Comparison of ENCODE assay signal across 8 cellular contexts in the genomic region with DNA sequence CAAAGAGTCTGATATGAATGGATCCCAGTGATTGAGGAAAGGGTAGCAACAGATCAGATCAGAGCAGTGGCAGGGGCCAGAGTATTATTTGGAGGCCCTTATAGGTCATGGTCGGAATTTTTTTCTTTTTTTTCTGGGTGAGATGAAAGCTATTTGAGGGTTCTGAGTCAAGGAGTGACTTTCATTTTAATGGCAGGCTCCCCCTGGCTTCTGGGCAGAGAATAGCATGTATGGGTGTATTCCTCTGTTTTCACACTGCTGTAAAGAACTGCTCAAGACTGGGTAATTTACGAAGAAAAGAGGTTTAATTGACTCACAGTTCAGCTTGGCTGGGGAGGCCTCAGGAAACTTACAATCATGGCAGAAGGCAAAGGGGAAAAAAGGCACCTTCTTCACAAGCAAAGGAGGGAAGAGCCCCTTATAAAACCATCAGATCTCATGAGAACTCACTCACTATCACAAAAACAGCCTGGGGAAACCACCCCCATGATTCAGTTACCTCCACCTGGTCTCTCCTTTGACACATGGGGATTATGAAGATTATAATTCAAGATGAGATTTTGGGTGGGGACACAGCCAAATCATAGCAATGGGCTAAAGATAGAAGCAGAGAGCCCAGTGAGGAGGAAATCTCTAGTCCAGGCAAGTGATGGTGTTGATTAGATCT. TPM values are rescaled to one million over a fixed set of nuclear protein-coding genes. Genes with fewer than 3 reads are reported as not detected.
DNase-seq lines count a peak whose midpoint lies in the region; ATAC-seq, FAIRE-seq and TF ChIP-seq lines count a peak whose summit lies in the region.

No MANE protein-coding gene starts in this region.

- dilution Hi-C loops in endothelial cell of umbilical vein (cut with MboI; ENCODE audit: extremely low pct_ligation_motif_present, low sequenced_read_pairs), result no loop called here

- H2AFZ ChIP-seq in endothelial cell of umbilical vein (ENCODE audit: low read depth, low read length), result no peak overlapping the region

- peak overlapping the region; percentile 34 to 68 (median 44) for H3K27ac Mint-ChIP-seq in CD4-positive, CD25-positive, alpha-beta regulatory T cell
- no peak overlapping the region for H3K27ac Mint-ChIP-seq in WTC11

- CTCF ChIA-PET in WTC11 (lab: Charles Lee), result interaction anchor here (0.6 to 1.9 kb wide), 33 partner anchors 10 to 540 kb away, joined by 3 to 20 read pairs (median 4); partner anchors contain the start of genes DKKL1, KASH5, SLC17A7 and TEAD2
- CTCF ChIA-PET in endothelial cell of umbilical vein (lab: Charles Lee), result interaction anchor here (0.6 to 1.4 kb wide), 21 partner anchors 10 to 112 kb away, joined by 3 to 15 read pairs (median 3); partner anchors contain the start of gene TEAD2

- H3K4me2 ChIP-seq in endothelial cell of umbilical vein (ENCODE audit: insufficient read depth, low read length), result no peak overlapping the region

- peaks cover 13% of the 10 kb centered on the region for H3K4me1 ChIP-seq in CD4-positive, CD25-positive, alpha-beta regulatory T cell (ENCODE audit: control insufficient read depth, insufficient read depth, low read length, poor library complexity, severe bottlenecking)
- H3K4me1 ChIP-seq in endothelial cell of umbilical vein (ENCODE audit: control insufficient read depth, extremely low read depth, insufficient read depth, low read length), result no peaks in the 10 kb centered on the region

- H3K36me3 ChIP-seq in CD4-positive, CD25-positive, alpha-beta regulatory T cell (ENCODE audit: control insufficient read depth, insufficient read depth, low read length), result no peaks in the 10 kb centered on the region
- no peaks in the 10 kb centered on the region for H3K36me3 ChIP-seq in endothelial cell of umbilical vein (ENCODE audit: control insufficient read depth in 2 of 2, extremely low read depth in 1 of 2, insufficient read depth in 2 of 2, low read length in 2 of 2)

- H3K79me2 ChIP-seq in endothelial cell of umbilical vein (ENCODE audit: control insufficient read depth, insufficient read depth, low read length), result no peaks in the 10 kb centered on the region

- H3K27me3 Mint-ChIP-seq in CD4-positive, CD25-positive, alpha-beta regulatory T cell, result no peaks in the 10 kb centered on the region
- H3K27me3 Mint-ChIP-seq in WTC11 (ENCODE audit: low read depth), result peaks cover 22% of the 10 kb centered on the region

- no peak overlapping the region for H3K27ac ChIP-seq in CD4-positive, CD25-positive, alpha-beta regulatory T cell (ENCODE audit: insufficient read depth, low read length, poor library complexity, severe bottlenecking)
- H3K27ac ChIP-seq in endothelial cell of umbilical vein (ENCODE audit: insufficient read depth, low read depth, low read length), result no peak overlapping the region

- TF ChIP-seq POLR2A in endothelial cell of umbilical vein (IDR thresholded peaks at IDR 0.05; ENCODE audit: low read depth, low read length), result no peak

- ATAC-seq in CD4-positive, CD25-positive, alpha-beta regulatory T cell (ENCODE audit: low read depth in 2 of 2), result no peak
- ATAC-seq in WTC11, result peak; percentile 79
- no peak for ATAC-seq in GM18868 (IDR thresholded peaks at IDR 0.05; ENCODE audit: unreplicated experiment)

- H3K4me1 Mint-ChIP-seq in CD4-positive, CD25-positive, alpha-beta regulatory T cell, result peaks cover 19 to 49% (median 37%) of the 10 kb centered on the region in 4 donors
- peaks cover 2% of the 10 kb centered on the region; the same call in 1 of the 2 replicates for H3K4me1 Mint-ChIP-seq in WTC11

- intact Hi-C loops in endothelial cell of umbilical vein (cut with micrococcal nuclease), result loop anchor here (1.0 kb wide), 1 partner anchor 102 kb away; no protein-coding TSS in a partner anchor

- POLR2A ChIA-PET in WTC11 (lab: Charles Lee), result interaction anchor here (0.5 kb wide), 1 partner anchor 34 kb away, joined by 3 read pairs; the partner anchor contains the start of gene TEAD2
- POLR2A ChIA-PET in endothelial cell of umbilical vein (lab: Charles Lee), result no interaction called here

- peak; percentile 74 for FAIRE-seq in endothelial cell of umbilical vein (lab: Jason Lieb, UNC)

- no peaks in the 10 kb centered on the region for H4K20me1 ChIP-seq in endothelial cell of umbilical vein (replicated peaks; ENCODE audit: control insufficient read depth, extremely low read depth, insufficient read depth, low read length)

- DNase-seq in CD4-positive, CD25-positive, alpha-beta regulatory T cell, result peak in 2 of 3 donors; percentile 49 to 71
- DNase-seq in HT-29 (ENCODE audit: low spot score) (peak; percentile 61), WTC11 (ENCODE audit: low spot score) (peak; percentile 62), endothelial cell of umbilical vein (ENCODE audit: low read depth, low spot score) (peak; percentile 34), retinal pigment epithelial cell (ENCODE audit: low read depth) (no peak), midbrain (lab: John Stamatoyannopoulos, UW) (no peak), NCI-H1105 (lab: John Stamatoyannopoulos, UW) (no peak)

- no peak overlapping the region for H3K4me3 ChIP-seq in CD4-positive, CD25-positive, alpha-beta regulatory T cell (ENCODE audit: low read depth, low read length)
- H3K4me3 ChIP-seq in endothelial cell of umbilical vein (replicated peaks in 1 of 3; ENCODE audit: insufficient read depth in 1 of 3, low read depth in 1 of 3, low read length in 3 of 3) (no peak overlapping the region), retinal pigment epithelial cell (ENCODE audit: low read length) (no peak overlapping the region)

- TF ChIP-seq CTCF in WTC11 (IDR thresholded peaks at IDR 0.05) (peak; percentile 67), endothelial cell of umbilical vein (IDR thresholded peaks at IDR 0.05; ENCODE audit: extremely low read depth in 1 of 2, insufficient read depth in 1 of 2, low read depth in 1 of 2, low read length in 2 of 2) (peak; percentile 50 to 65), retinal pigment epithelial cell (conservative IDR thresholded peaks at IDR 0.05; ENCODE audit: low read depth, low read length) (peak; percentile 77)

- no peaks in the 10 kb centered on the region for H3K27me3 ChIP-seq in CD4-positive, CD25-positive, alpha-beta regulatory T cell (ENCODE audit: control insufficient read depth, insufficient read depth, low read length)
- no peaks in the 10 kb centered on the region for H3K27me3 ChIP-seq in endothelial cell of umbilical vein (ENCODE audit: control insufficient read depth in 2 of 2, insufficient read depth in 2 of 2, low read length in 2 of 2)

- no peak overlapping the region for H3K9ac ChIP-seq in endothelial cell of umbilical vein (replicated peaks; ENCODE audit: extremely low read depth, insufficient read depth, low read length)

- BruUV-seq in endothelial cell of umbilical vein (replicated peaks; lab: Mats Ljungman, UMichigan), result no TSS peak

- H3K36me3 Mint-ChIP-seq in CD4-positive, CD25-positive, alpha-beta regulatory T cell, result peaks cover 26% of the 10 kb centered on the region
- peaks cover 5% of the 10 kb centered on the region for H3K36me3 Mint-ChIP-seq in WTC11

- no peaks in the 10 kb centered on the region for H3K9me3 ChIP-seq in CD4-positive, CD25-positive, alpha-beta regulatory T cell (ENCODE audit: control insufficient read depth in 2 of 2, low read length in 2 of 2)
- H3K9me3 ChIP-seq in endothelial cell of umbilical vein (replicated peaks; ENCODE audit: control insufficient read depth, insufficient read depth, low read length), result no peaks in the 10 kb centered on the region

- H3K9me1 ChIP-seq in endothelial cell of umbilical vein (replicated peaks; ENCODE audit: control insufficient read depth, extremely low read depth, insufficient read depth, low read length), result no peaks in the 10 kb centered on the region

- H3K4me3 Mint-ChIP-seq in CD4-positive, CD25-positive, alpha-beta regulatory T cell, result peak overlapping the region in 2 of 4 donors; percentile 10 to 49
- no peak overlapping the region for H3K4me3 Mint-ChIP-seq in WTC11

- no peaks in the 10 kb centered on the region for H3K9me3 Mint-ChIP-seq in CD4-positive, CD25-positive, alpha-beta regulatory T cell
- H3K9me3 Mint-ChIP-seq in WTC11, result peaks cover 8% of the 10 kb centered on the region

RNA-seq across cellular contexts. Expression of gene SLC6A16, which starts 3.0 kb away (rescaled TPM):
- total RNA-seq in CD4-positive, CD25-positive, alpha-beta regulatory T cell, result 8.6 TPM
- polyA plus RNA-seq in CD4-positive, CD25-positive, alpha-beta regulatory T cell, result 1 to 10 TPM in 3 of 4 donors, under 1 TPM in 1; 0.81 to 2.0 (median 1.4) TPM
- total RNA-seq in HT-29 (2014; rRNA removed; shearing (Covaris generic)), result 0.26 TPM in 1 of 2 replicates, not detected in the other
- 1.5 to 2.2 TPM (median 2.1 TPM) in 3 replicates for total RNA-seq in WTC11 (2021)
- total RNA-seq in endothelial cell of umbilical vein, result 1.6 and 3.6 TPM in 2 replicates
- 0.72 and 1.1 TPM in 2 replicates for polyA plus RNA-seq in endothelial cell of umbilical vein
- polyA plus RNA-seq in endothelial cell of umbilical vein (2011; cell fraction: cytosol; rRNA removed), result 0.23 and 0.28 TPM in 2 replicates
- 5.1 and 5.2 TPM in 2 replicates for polyA plus RNA-seq in endothelial cell of umbilical vein (2011; cell fraction: nucleus; rRNA removed)
- 0.96 and 1.9 TPM in 2 replicates for polyA plus RNA-seq in endothelial cell of umbilical vein (2012)
- 2.0 and 5.3 TPM in 2 replicates for polyA minus RNA-seq in endothelial cell of umbilical vein
- polyA minus RNA-seq in endothelial cell of umbilical vein (2011; cell fraction: cytosol; rRNA and poly(A)+ RNA removed), result 1.3 TPM
- 2.3 and 5.9 TPM in 2 replicates for polyA minus RNA-seq in endothelial cell of umbilical vein (2011; cell fraction: nucleus; rRNA and poly(A)+ RNA removed)

RNA-seq across cellular contexts. Expression of gene CD37, which starts 7.2 kb away (rescaled TPM):
- total RNA-seq in CD4-positive, CD25-positive, alpha-beta regulatory T cell, result 351 TPM
- polyA plus RNA-seq in CD4-positive, CD25-positive, alpha-beta regulatory T cell, result 100 to 1,000 TPM; 149 to 187 (median 162) TPM
- total RNA-seq in HT-29 (2014; rRNA removed; shearing (Covaris generic)), result not detected in 2 replicates
- total RNA-seq in WTC11 (2021) (0.27 to 1.6 TPM (median 1.2 TPM) in 3 replicates), endothelial cell of umbilical vein (not detected in 2 replicates)
- polyA plus RNA-seq in endothelial cell of umbilical vein, result not detected in 2 replicates
- polyA plus RNA-seq in endothelial cell of umbilical vein (2011; cell fraction: cytosol; rRNA removed), result not detected in 2 replicates
- polyA plus RNA-seq in endothelial cell of umbilical vein (2011; cell fraction: nucleus; rRNA removed), result not detected in 2 replicates
- 2.4 and 23.0 TPM in 2 replicates for polyA plus RNA-seq in endothelial cell of umbilical vein (2012)
- 0.17 TPM in 1 of 2 replicates, not detected in the other for polyA minus RNA-seq in endothelial cell of umbilical vein
- polyA minus RNA-seq in endothelial cell of umbilical vein (2011; cell fraction: cytosol; rRNA and poly(A)+ RNA removed), result not detected
- polyA minus RNA-seq in endothelial cell of umbilical vein (2011; cell fraction: nucleus; rRNA and poly(A)+ RNA removed), result not detected in 2 replicates

RNA-seq across cellular contexts. Expression of gene TEAD2, which starts 34.2 kb away (rescaled TPM):
- total RNA-seq in CD4-positive, CD25-positive, alpha-beta regulatory T cell, result not detected
- polyA plus RNA-seq in CD4-positive, CD25-positive, alpha-beta regulatory T cell, result not detected
- total RNA-seq in HT-29 (2014; rRNA removed; shearing (Covaris generic)), result 27.2 and 28.6 TPM in 2 replicates
- 104 to 106 TPM (median 104 TPM) in 3 replicates for total RNA-seq in WTC11 (2021)
- total RNA-seq in endothelial cell of umbilical vein, result 89.4 and 93.3 TPM in 2 replicates
- polyA plus RNA-seq in endothelial cell of umbilical vein, result 60.3 and 60.9 TPM in 2 replicates
- polyA plus RNA-seq in endothelial cell of umbilical vein (2011; cell fraction: cytosol; rRNA removed), result 57.3 and 61.7 TPM in 2 replicates
- polyA plus RNA-seq in endothelial cell of umbilical vein (2011; cell fraction: nucleus; rRNA removed), result 61.3 and 76.0 TPM in 2 replicates
- 81.7 and 84.9 TPM in 2 replicates for polyA plus RNA-seq in endothelial cell of umbilical vein (2012)
- polyA minus RNA-seq in endothelial cell of umbilical vein, result 65.8 and 75.7 TPM in 2 replicates
- 9.7 TPM for polyA minus RNA-seq in endothelial cell of umbilical vein (2011; cell fraction: cytosol; rRNA and poly(A)+ RNA removed)
- 30.4 and 32.5 TPM in 2 replicates for polyA minus RNA-seq in endothelial cell of umbilical vein (2011; cell fraction: nucleus; rRNA and poly(A)+ RNA removed)

RNA-seq across cellular contexts. Expression of gene DKKL1, which starts 35.7 kb away (rescaled TPM):
- not detected for total RNA-seq in CD4-positive, CD25-positive, alpha-beta regulatory T cell
- polyA plus RNA-seq in CD4-positive, CD25-positive, alpha-beta regulatory T cell, result not detected
- total RNA-seq in HT-29 (2014; rRNA removed; shearing (Covaris generic)), result 0.18 and 0.53 TPM in 2 replicates
- total RNA-seq in WTC11 (2021) (2.4 to 3.0 TPM (median 2.9 TPM) in 3 replicates), endothelial cell of umbilical vein (not detected in 2 replicates)
- polyA plus RNA-seq in endothelial cell of umbilical vein, result 0.21 and 0.35 TPM in 2 replicates
- 0.17 and 0.35 TPM in 2 replicates for polyA plus RNA-seq in endothelial cell of umbilical vein (2011; cell fraction: cytosol; rRNA removed)
- 0.41 TPM in 1 of 2 replicates, not detected in the other for polyA plus RNA-seq in endothelial cell of umbilical vein (2011; cell fraction: nucleus; rRNA removed)
- polyA plus RNA-seq in endothelial cell of umbilical vein (2012), result 0.32 and 0.89 TPM in 2 replicates
- polyA minus RNA-seq in endothelial cell of umbilical vein, result 0.29 TPM in 1 of 2 replicates, not detected in the other
- polyA minus RNA-seq in endothelial cell of umbilical vein (2011; cell fraction: cytosol; rRNA and poly(A)+ RNA removed), result not detected
- polyA minus RNA-seq in endothelial cell of umbilical vein (2011; cell fraction: nucleus; rRNA and poly(A)+ RNA removed), result not detected in 2 replicates

Comparison
In these comparisons a context has a peak if more than half of its experiments do, and no peak if none do; other contexts are left out.
1. DNase-seq: peak in CD4-positive, CD25-positive, alpha-beta regulatory T cell (2 of 3), HT-29 (single experiment), WTC11 (single experiment) and endothelial cell of umbilical vein (single experiment); none in retinal pigment epithelial cell (single experiment), midbrain (single experiment) and NCI-H1105 (single experiment).
2. RNA of gene CD37, which starts 7.2 kb away (total RNA-seq): 351 TPM in CD4-positive, CD25-positive, alpha-beta regulatory T cell (single experiment); 0.27 to 1.6 TPM in WTC11, not detected in HT-29 and not detected in endothelial cell of umbilical vein; every median in the first group is over 100 times any median in the second.
3. RNA of gene TEAD2, which starts 34.2 kb away (total RNA-seq): 104 to 106 TPM in WTC11, 89.4 to 93.3 TPM in endothelial cell of umbilical vein and 27.2 to 28.6 TPM in HT-29; not detected in CD4-positive, CD25-positive, alpha-beta regulatory T cell (single experiment); every median in the first group is over 10 times any median in the second.
4. Peak in every context shown above with its lines, with median percentiles within 50 percentile points of each other: CTCF ChIP-seq.